22 cellular contexts compared by ENCODE assay signal in genomic region chr3:97825101-97825500, GRCh38. TPM values are rescaled to one million over a fixed set of nuclear protein-coding genes. Genes with fewer than 3 reads are reported as not detected.
A peak's percentile ranks its signal among the peaks of the same experiment; 100 is the strongest.
DNase-seq lines count a peak whose midpoint lies in the region; ATAC-seq, FAIRE-seq and TF ChIP-seq lines count a peak whose summit lies in the region.
"Had no signal": no experiment of that assay in that cellular context is flagged by ENCODE, and none has a peak within 500 bp of the region (broad histone marks: within the 10 kb centered on the region; RNA-seq: fewer than 3 reads in every experiment).

No MANE protein-coding gene starts in this region.

- no peak for TF ChIP-seq POLR2A in gastrocnemius medialis (IDR thresholded peaks at IDR 0.05)
- TF ChIP-seq POLR2A in uterus (IDR thresholded peaks at IDR 0.05), result no peak
- TF ChIP-seq POLR2A in GM18505 (IDR thresholded peaks at IDR 0.05; ENCODE audit: borderline replicate concordance, extremely low read depth, insufficient read depth, insufficient read length), result no peak

- peaks cover 57 to 64% of the 10 kb centered on the region in 2 donors for H3K4me1 ChIP-seq in gastrocnemius medialis
- H3K4me1 ChIP-seq in uterus, result no peaks in the 10 kb centered on the region

- intact Hi-C loops in gastrocnemius medialis (cut with DNase I; ENCODE audit: low total_unique reads) (no loop called here), uterus (cut with DNase I; ENCODE audit: low total_unique reads) (no loop called here)

- H3K27me3 ChIP-seq in gastrocnemius medialis (no peaks in the 10 kb centered on the region), uterus (no peaks in the 10 kb centered on the region)

- H3K36me3 ChIP-seq in gastrocnemius medialis, result no peaks in the 10 kb centered on the region
- no peaks in the 10 kb centered on the region for H3K36me3 ChIP-seq in uterus
- H3K36me3 ChIP-seq: BLaER1 treated with 17β-estradiol and CSF1 and Interleukin-3, amounts not matched to agents 10 nM and 100 nM had no signal

- in situ Hi-C loops in gastrocnemius medialis (cut with MboI; ENCODE audit: low sequenced_read_pairs in 4 of 4), result no loop called here

- H3K4me3 ChIP-seq in fibroblast of mammary gland (ENCODE audit: control insufficient read depth, low read depth, low read length) (no peak overlapping the region), gastrocnemius medialis (peak overlapping the region in 1 of 4 donors; percentile 19), uterus (no peak overlapping the region)
- H3K4me3 ChIP-seq: A549; BLaER1 treated with 17β-estradiol and CSF1 and Interleukin-3, amounts not matched to agents 10 nM and 100 nM; K562 had no signal

- FAIRE-seq in frontal cortex (lab: Jason Lieb, UNC), result no peak
- FAIRE-seq: A549, GM12891, GM18507, H54, K562 had no signal

- peak in 1 of 2 donors; percentile 11 for ATAC-seq in gastrocnemius medialis
- ATAC-seq in GM18505 (IDR thresholded peaks at IDR 0.05; ENCODE audit: unreplicated experiment), result no peak
- ATAC-seq: A549; CD8-positive, alpha-beta T cell; K562 had no signal

- TF ChIP-seq CTCF in fibroblast of mammary gland (conservative IDR thresholded peaks at IDR 0.05; ENCODE audit: control insufficient read depth, insufficient read depth, low read depth, low read length) (no peak), gastrocnemius medialis (IDR thresholded peaks at IDR 0.05 in 4 of 5, conservative IDR thresholded peaks at IDR 0.05 in 1 of 5) (no peak), uterus (IDR thresholded peaks at IDR 0.05) (no peak)

- H3K27ac ChIP-seq in gastrocnemius medialis, result peak overlapping the region; percentile 89 to 97 (median 95)
- no peak overlapping the region for H3K27ac ChIP-seq in uterus
- H3K27ac ChIP-seq: A549; BLaER1 treated with 17β-estradiol and CSF1 and Interleukin-3, amounts not matched to agents 10 nM and 100 nM had no signal

- DNase-seq in NCI-H226 (peak; percentile 47), fibroblast of mammary gland (ENCODE audit: low read depth) (peak; percentile 14), medulla oblongata (ENCODE audit: extremely low spot score) (peak; percentile 15), gastrocnemius medialis (no peak), frontal cortex (ENCODE audit: low spot score in 2 of 2) (no peak), uterus (no peak)
- DNase-seq in stimulated activated CD4-positive, alpha-beta T cell treated with anti-CD3 and anti-CD28 coated beads, Interleukin-12 subunit alpha, Interleukin-12 subunit beta, amount 100 ng/mL, for 4 hours, result no peak
- DNase-seq: Calu3; CD8-positive, alpha-beta T cell; MV-4-11; NCI-H1694 treated with DMSO at 0.1 percent for 48 hours; NCI-H510A; NCI-H774; OCI-M1; Right ventricle myocardium superior had no signal

- H3K9me3 ChIP-seq in gastrocnemius medialis, result no peaks in the 10 kb centered on the region
- no peaks in the 10 kb centered on the region for H3K9me3 ChIP-seq in uterus
- H3K9me3 ChIP-seq: A549; BLaER1 treated with 17β-estradiol and CSF1 and Interleukin-3, amounts not matched to agents 10 nM and 100 nM had no signal

RNA-seq across cellular contexts. Expression of gene CRYBG3, which starts 3.3 kb away (rescaled TPM):
- total RNA-seq in gastrocnemius medialis (10 to 100 TPM; 23.0 to 47.3 (median 24.8) TPM), frontal cortex (4.9 TPM), uterus (10 to 100 TPM; 17.4 to 41.5 (median 38.1) TPM)

Comparison
In these comparisons a context has a peak if more than half of its experiments do, and no peak if none do; other contexts are left out.
1. DNase-seq: peak in NCI-H226 (single experiment), fibroblast of mammary gland (single experiment) and medulla oblongata (single experiment); none in gastrocnemius medialis (0 of 2), stimulated activated CD4-positive, alpha-beta T cell treated with anti-CD3 and anti-CD28 coated beads, Interleukin-12 subunit alpha, Interleukin-12 subunit beta, amount 100 ng/mL, for 4 hours (single experiment), frontal cortex (0 of 2) and uterus (0 of 2).
2. H3K27ac ChIP-seq: peak in gastrocnemius medialis (4 of 4); none in uterus (0 of 2).